In genomic region chr4:103915224-103915869, GRCh38 we compare ENCODE assay signal across 8 cellular contexts.
A peak's percentile ranks its signal among the peaks of the same experiment; 100 is the strongest.
DNase-seq lines count a peak whose midpoint lies in the region; ATAC-seq lines count a peak whose summit lies in the region.

No MANE protein-coding gene starts in this region.

- in situ Hi-C loops in G401 (cut with HindIII; ENCODE audit: low sequenced_read_pairs), result no loop called here

- ATAC-seq in GM19468 (IDR thresholded peaks at IDR 0.05; ENCODE audit: extremely low read depth, unreplicated experiment) (peak; percentile 74), HG03439 (IDR thresholded peaks at IDR 0.05; ENCODE audit: unreplicated experiment) (peak; percentile 96)

- DNase-seq in EL (peak; percentile 6), SW 1271 (lab: John Stamatoyannopoulos, UW) (peak; percentile 1 to 10), kidney glomerular epithelial cell (lab: John Stamatoyannopoulos, UW) (peak; percentile 36), G401 (ENCODE audit: low spot score) (no peak), CD1c-positive myeloid dendritic cell (ENCODE audit: extremely low spot score) (no peak)
- no peak for DNase-seq in activated CD4-positive, alpha-beta T cell treated with anti-CD3 and anti-CD28 coated beads for 1 hour

Comparison
In these comparisons a context has a peak if more than half of its experiments do, and no peak if none do; other contexts are left out.
1. DNase-seq: peak in EL (single experiment), SW 1271 (2 of 2) and kidney glomerular epithelial cell (single experiment); none in activated CD4-positive, alpha-beta T cell treated with anti-CD3 and anti-CD28 coated beads for 1 hour (single experiment), G401 (single experiment) and CD1c-positive myeloid dendritic cell (single experiment).